ENCODE assay signal across 9 cellular contexts in the genomic region with DNA sequence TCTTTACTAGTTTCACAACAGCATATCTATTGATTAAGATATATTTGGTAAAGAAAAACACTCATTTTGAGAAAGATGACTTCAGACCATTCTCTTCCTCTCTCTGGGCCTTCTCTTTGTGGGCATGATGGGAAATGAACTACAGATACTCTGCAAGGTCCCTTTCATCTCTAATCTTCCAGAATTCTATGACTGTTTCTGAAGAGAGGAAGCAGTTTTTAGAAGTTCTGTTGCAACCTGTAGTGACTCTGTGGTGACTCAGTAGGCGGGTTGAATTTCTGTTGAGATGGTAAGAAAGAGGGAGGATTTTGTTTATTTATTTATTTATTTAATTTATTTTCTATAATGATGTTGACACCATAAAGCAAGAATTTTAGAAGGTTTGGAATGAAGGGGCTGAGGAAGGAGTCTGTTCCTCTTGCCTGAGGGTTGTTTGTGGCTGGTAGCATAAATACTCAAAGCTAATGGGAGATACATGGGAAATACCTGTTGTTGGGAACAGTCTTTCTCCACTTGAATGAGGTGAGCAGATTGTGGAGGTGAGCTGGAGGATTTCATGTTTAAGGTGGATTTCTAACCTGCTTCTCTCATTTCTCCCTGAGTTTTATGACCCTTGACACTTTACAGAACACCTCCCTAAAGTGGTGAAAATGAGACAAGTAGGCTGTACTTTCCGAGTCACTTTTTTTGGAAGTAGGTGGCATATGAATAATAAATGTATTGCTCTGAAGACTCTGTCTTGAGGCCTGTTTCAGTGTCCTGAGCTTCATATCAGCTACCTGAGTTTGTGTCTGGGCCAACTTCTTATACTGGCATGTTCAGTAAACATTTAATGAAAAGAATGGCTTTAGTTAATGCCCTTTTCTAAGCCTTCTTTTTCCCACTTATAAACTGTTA. TPM values are rescaled to one million over a fixed set of nuclear protein-coding genes. Genes with fewer than 3 reads are reported as not detected.
DNase-seq lines count a peak whose midpoint lies in the region; ATAC-seq and TF ChIP-seq lines count a peak whose summit lies in the region.
"Had no signal": no experiment of that assay in that cellular context is flagged by ENCODE, and none has a peak within 500 bp of the region (broad histone marks: within the 10 kb centered on the region; RNA-seq: fewer than 3 reads in every experiment).

No MANE protein-coding gene starts in this region.

- peak overlapping the region; percentile 71 for H3K27ac ChIP-seq in RWPE2 (ENCODE audit: poor library complexity, severe bottlenecking)

- peaks cover 93% of the 10 kb centered on the region for H3K36me3 ChIP-seq in RWPE2 (ENCODE audit: low read depth)
- H3K36me3 ChIP-seq: BE2C had no signal

- peaks cover 35% of the 10 kb centered on the region for H3K4me1 Mint-ChIP-seq in activated CD8-positive, alpha-beta memory T cell treated with anti-CD3 and anti-CD28 coated beads, Interleukin-2, amount 10 ng/mL, durations not matched to agents 7 days and 5 days
- peaks cover 30% of the 10 kb centered on the region for H3K4me1 Mint-ChIP-seq in stimulated activated effector memory CD8-positive, alpha-beta T cell treated with anti-CD3 and anti-CD28 coated beads, Interleukin-12 subunit alpha, Interleukin-12 subunit beta, amount 100 ng/mL, for 72 hours

- CTCF ChIA-PET in activated CD8-positive, alpha-beta memory T cell treated with anti-CD3 and anti-CD28 coated beads, Interleukin-2, amount 10 ng/mL, durations not matched to agents 7 days and 5 days (lab: Charles Lee) = interaction anchor here (1.2 to 2.0 kb wide), 3 partner anchors 12 to 19 kb away, joined by 3 to 5 read pairs (median 4); a partner anchor contains a TSS

- ATAC-seq in activated CD8-positive, alpha-beta memory T cell treated with anti-CD3 and anti-CD28 coated beads, Interleukin-2, amount 10 ng/mL, durations not matched to agents 7 days and 5 days = peak; percentile 82
- ATAC-seq in RWPE2 (ENCODE audit: low read depth) (peak; percentile 95), GM21390 (IDR thresholded peaks at IDR 0.05; ENCODE audit: unreplicated experiment) (no peak), HG03439 (IDR thresholded peaks at IDR 0.05; ENCODE audit: unreplicated experiment) (no peak), HG02840 (IDR thresholded peaks at IDR 0.05; ENCODE audit: low FRiP score, unreplicated experiment) (no peak)
- peak; percentile 95 for ATAC-seq in stimulated activated effector memory CD8-positive, alpha-beta T cell treated with anti-CD3 and anti-CD28 coated beads, Interleukin-12 subunit alpha, Interleukin-12 subunit beta, amount 100 ng/mL, for 72 hours

- TF ChIP-seq CTCF in RWPE2 (IDR thresholded peaks at IDR 0.05; ENCODE audit: poor library complexity, severe bottlenecking) (no peak), cardiac fibroblast (IDR thresholded peaks at IDR 0.05; ENCODE audit: low read depth, low read length) (no peak)

- peaks cover 14% of the 10 kb centered on the region for H3K36me3 Mint-ChIP-seq in activated CD8-positive, alpha-beta memory T cell treated with anti-CD3 and anti-CD28 coated beads, Interleukin-2, amount 10 ng/mL, durations not matched to agents 7 days and 5 days
- no peaks in the 10 kb centered on the region for H3K36me3 Mint-ChIP-seq in stimulated activated effector memory CD8-positive, alpha-beta T cell treated with anti-CD3 and anti-CD28 coated beads, Interleukin-12 subunit alpha, Interleukin-12 subunit beta, amount 100 ng/mL, for 72 hours

- no peak overlapping the region for H3K4me3 ChIP-seq in RWPE2 (ENCODE audit: severe bottlenecking)
- no peak overlapping the region for H3K4me3 ChIP-seq in cardiac fibroblast (replicated peaks in 1 of 2; ENCODE audit: low read depth in 2 of 2, low read length in 2 of 2)

- no peaks in the 10 kb centered on the region for H3K27me3 Mint-ChIP-seq in activated CD8-positive, alpha-beta memory T cell treated with anti-CD3 and anti-CD28 coated beads, Interleukin-2, amount 10 ng/mL, durations not matched to agents 7 days and 5 days

- no peaks in the 10 kb centered on the region for H3K27me3 ChIP-seq in RWPE2 (ENCODE audit: insufficient read depth, poor library complexity, severe bottlenecking)
- H3K27me3 ChIP-seq: BE2C had no signal

- no peaks in the 10 kb centered on the region for H3K9me3 ChIP-seq in RWPE2 (ENCODE audit: severe bottlenecking)
- H3K9me3 ChIP-seq: BE2C had no signal

- DNase-seq in activated CD8-positive, alpha-beta memory T cell treated with anti-CD3 and anti-CD28 coated beads, Interleukin-2, amount 10 ng/mL, durations not matched to agents 7 days and 5 days = peak; percentile 45
- DNase-seq in activated CD8-positive, alpha-beta memory T cell treated with anti-CD3 and anti-CD28 coated beads, Interleukin-2, amount 50 U/mL, for 48 hours = no peak
- DNase-seq in RWPE2 (ENCODE audit: low spot score) (no peak), cardiac fibroblast (ENCODE audit: low read depth in 2 of 2) (peak; percentile 69 to 89)
- no peak for DNase-seq in stimulated activated effector memory CD8-positive, alpha-beta T cell treated with anti-CD3 and anti-CD28 coated beads, Interleukin-12 subunit alpha, Interleukin-12 subunit beta, amount 100 ng/mL, for 72 hours (ENCODE audit: low spot score in 2 of 2)
- DNase-seq: BE2C had no signal

- H3K27ac Mint-ChIP-seq in activated CD8-positive, alpha-beta memory T cell treated with anti-CD3 and anti-CD28 coated beads, Interleukin-2, amount 10 ng/mL, durations not matched to agents 7 days and 5 days = peak overlapping the region; percentile 78
- peak overlapping the region; percentile 39 for H3K27ac Mint-ChIP-seq in stimulated activated effector memory CD8-positive, alpha-beta T cell treated with anti-CD3 and anti-CD28 coated beads, Interleukin-12 subunit alpha, Interleukin-12 subunit beta, amount 100 ng/mL, for 72 hours

- H3K9me3 Mint-ChIP-seq in activated CD8-positive, alpha-beta memory T cell treated with anti-CD3 and anti-CD28 coated beads, Interleukin-2, amount 10 ng/mL, durations not matched to agents 7 days and 5 days (ENCODE audit: low read depth) = peaks cover 3% of the 10 kb centered on the region
- H3K9me3 Mint-ChIP-seq in stimulated activated effector memory CD8-positive, alpha-beta T cell treated with anti-CD3 and anti-CD28 coated beads, Interleukin-12 subunit alpha, Interleukin-12 subunit beta, amount 100 ng/mL, for 72 hours = no peaks in the 10 kb centered on the region

- H3K4me3 Mint-ChIP-seq in activated CD8-positive, alpha-beta memory T cell treated with anti-CD3 and anti-CD28 coated beads, Interleukin-2, amount 10 ng/mL, durations not matched to agents 7 days and 5 days = peak overlapping the region; percentile 10
- peak overlapping the region; percentile 22 for H3K4me3 Mint-ChIP-seq in stimulated activated effector memory CD8-positive, alpha-beta T cell treated with anti-CD3 and anti-CD28 coated beads, Interleukin-12 subunit alpha, Interleukin-12 subunit beta, amount 100 ng/mL, for 72 hours

- peaks cover 36% of the 10 kb centered on the region for H3K4me1 ChIP-seq in RWPE2 (ENCODE audit: insufficient read depth, poor library complexity, severe bottlenecking)
- H3K4me1 ChIP-seq: BE2C had no signal

RNA-seq across cellular contexts. Expression of a gene that starts 15.0 kb away (rescaled TPM):
- 10 to 100 TPM in 1 of 2 experiments, 1 to 10 TPM in 1; 8.9 to 22.5 TPM for total RNA-seq in activated CD8-positive, alpha-beta memory T cell treated with anti-CD3 and anti-CD28 coated beads, Interleukin-2, amount 10 ng/mL, durations not matched to agents 7 days and 5 days

RNA-seq across cellular contexts. Expression of a gene that starts 18.8 kb away (rescaled TPM):
- 1 to 10 TPM; 3.5 to 4.6 TPM for total RNA-seq in activated CD8-positive, alpha-beta memory T cell treated with anti-CD3 and anti-CD28 coated beads, Interleukin-2, amount 10 ng/mL, durations not matched to agents 7 days and 5 days

Comparison
In these comparisons a context has a peak if more than half of its experiments do, and no peak if none do; other contexts are left out.
1. DNase-seq: peak in activated CD8-positive, alpha-beta memory T cell treated with anti-CD3 and anti-CD28 coated beads, Interleukin-2, amount 10 ng/mL, durations not matched to agents 7 days and 5 days (single experiment) and cardiac fibroblast (2 of 2); none in activated CD8-positive, alpha-beta memory T cell treated with anti-CD3 and anti-CD28 coated beads, Interleukin-2, amount 50 U/mL, for 48 hours (single experiment), RWPE2 (single experiment) and stimulated activated effector memory CD8-positive, alpha-beta T cell treated with anti-CD3 and anti-CD28 coated beads, Interleukin-12 subunit alpha, Interleukin-12 subunit beta, amount 100 ng/mL, for 72 hours (0 of 2).
2. ATAC-seq: peak in activated CD8-positive, alpha-beta memory T cell treated with anti-CD3 and anti-CD28 coated beads, Interleukin-2, amount 10 ng/mL, durations not matched to agents 7 days and 5 days (single experiment), RWPE2 (single experiment) and stimulated activated effector memory CD8-positive, alpha-beta T cell treated with anti-CD3 and anti-CD28 coated beads, Interleukin-12 subunit alpha, Interleukin-12 subunit beta, amount 100 ng/mL, for 72 hours (single experiment); none in GM21390 (single experiment), HG03439 (single experiment) and HG02840 (single experiment).